1 cellular context compared by ENCODE assay signal in the genomic region with DNA sequence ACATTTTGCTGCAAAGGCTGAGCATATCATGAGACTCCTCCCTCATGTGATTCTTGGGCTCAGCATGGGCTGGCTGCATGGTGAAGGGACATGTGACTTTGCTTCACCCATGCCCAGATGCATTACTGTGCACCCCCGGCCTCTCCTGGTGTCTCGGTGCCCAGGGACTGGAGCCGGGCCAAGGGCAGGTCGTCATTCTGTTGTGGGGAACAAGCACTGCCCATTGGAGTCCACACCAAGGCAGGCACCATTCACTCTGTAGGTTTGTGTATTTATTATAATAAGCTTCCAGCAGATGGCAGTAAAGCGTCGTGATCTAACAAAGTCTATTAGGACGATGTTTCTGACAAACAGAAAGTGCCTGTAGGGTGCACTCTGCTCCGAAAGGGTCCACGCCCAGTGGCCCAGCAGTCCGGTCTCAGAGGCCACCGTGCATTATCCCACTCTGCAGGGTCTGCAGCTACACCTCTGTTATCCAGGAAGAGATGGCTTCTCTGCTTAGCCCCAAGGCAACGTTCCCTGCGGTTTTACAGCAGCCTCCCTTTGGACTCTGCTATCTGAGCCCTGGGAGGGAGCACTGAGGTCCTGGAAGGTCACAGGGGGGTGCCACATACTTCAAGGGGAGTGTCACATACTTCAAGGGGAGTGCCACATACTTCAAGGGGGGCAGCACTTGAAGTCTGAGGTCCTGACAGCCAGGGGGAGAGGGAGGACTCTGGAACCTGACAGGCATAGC.
TF ChIP-seq lines count a peak whose summit lies in the region.

No MANE protein-coding gene starts in this region.

TF ChIP-seq in K562, 482 proteins besides CTCF, POLR2A, EP300 and RAD21 (continued from another document):
- TF ChIP-seq, protein P1, sequence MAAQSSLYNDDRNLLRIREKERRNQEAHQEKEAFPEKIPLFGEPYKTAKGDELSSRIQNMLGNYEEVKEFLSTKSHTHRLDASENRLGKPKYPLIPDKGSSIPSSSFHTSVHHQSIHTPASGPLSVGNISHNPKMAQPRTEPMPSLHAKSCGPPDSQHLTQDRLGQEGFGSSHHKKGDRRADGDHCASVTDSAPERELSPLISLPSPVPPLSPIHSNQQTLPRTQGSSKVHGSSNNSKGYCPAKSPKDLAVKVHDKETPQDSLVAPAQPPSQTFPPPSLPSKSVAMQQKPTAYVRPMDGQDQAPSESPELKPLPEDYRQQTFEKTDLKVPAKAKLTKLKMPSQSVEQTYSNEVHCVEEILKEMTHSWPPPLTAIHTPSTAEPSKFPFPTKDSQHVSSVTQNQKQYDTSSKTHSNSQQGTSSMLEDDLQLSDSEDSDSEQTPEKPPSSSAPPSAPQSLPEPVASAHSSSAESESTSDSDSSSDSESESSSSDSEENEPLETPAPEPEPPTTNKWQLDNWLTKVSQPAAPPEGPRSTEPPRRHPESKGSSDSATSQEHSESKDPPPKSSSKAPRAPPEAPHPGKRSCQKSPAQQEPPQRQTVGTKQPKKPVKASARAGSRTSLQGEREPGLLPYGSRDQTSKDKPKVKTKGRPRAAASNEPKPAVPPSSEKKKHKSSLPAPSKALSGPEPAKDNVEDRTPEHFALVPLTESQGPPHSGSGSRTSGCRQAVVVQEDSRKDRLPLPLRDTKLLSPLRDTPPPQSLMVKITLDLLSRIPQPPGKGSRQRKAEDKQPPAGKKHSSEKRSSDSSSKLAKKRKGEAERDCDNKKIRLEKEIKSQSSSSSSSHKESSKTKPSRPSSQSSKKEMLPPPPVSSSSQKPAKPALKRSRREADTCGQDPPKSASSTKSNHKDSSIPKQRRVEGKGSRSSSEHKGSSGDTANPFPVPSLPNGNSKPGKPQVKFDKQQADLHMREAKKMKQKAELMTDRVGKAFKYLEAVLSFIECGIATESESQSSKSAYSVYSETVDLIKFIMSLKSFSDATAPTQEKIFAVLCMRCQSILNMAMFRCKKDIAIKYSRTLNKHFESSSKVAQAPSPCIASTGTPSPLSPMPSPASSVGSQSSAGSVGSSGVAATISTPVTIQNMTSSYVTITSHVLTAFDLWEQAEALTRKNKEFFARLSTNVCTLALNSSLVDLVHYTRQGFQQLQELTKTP (IDR thresholded peaks at IDR 0.05; ENCODE audit: low read depth in 1 of 2, partially characterized antibody in 2 of 2): peak in 1 of 2 experiments; percentile 36
- TF ChIP-seq SMC3 (conservative IDR thresholded peaks at IDR 0.05; ENCODE audit: insufficient read depth, low read depth, low read length): peak; percentile 68
